30 cellular contexts compared by ENCODE assay signal in the genomic region with DNA sequence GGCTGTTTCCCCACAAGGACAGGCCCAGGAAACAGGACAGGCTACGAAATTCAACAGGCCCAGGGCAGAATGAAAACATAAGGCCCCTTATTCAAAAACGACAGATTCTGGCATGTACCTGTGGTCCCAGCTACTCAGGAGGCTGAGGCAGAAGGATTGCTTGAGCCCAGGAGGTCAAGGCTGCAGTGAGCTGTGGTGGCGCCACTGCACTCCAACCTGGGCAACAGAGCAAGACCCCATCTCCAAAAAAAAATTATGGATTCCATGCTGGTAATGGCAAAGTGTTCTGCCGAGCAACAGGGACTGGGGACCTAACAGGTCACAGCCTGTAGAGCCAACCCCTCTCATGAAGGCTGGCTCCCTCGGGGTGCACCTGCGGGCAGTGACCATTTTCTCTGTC.
"Had no signal": no experiment of that assay in that cellular context is flagged by ENCODE, and none has a peak within 500 bp of the region (broad histone marks: within the 10 kb centered on the region; RNA-seq: fewer than 3 reads in every experiment).

No MANE protein-coding gene starts in this region.

- H3K9me3 ChIP-seq: body of pancreas had no signal

- H3K9me3 Mint-ChIP-seq: activated CD4-positive, alpha-beta memory T cell treated with anti-CD3 and anti-CD28 coated beads, Interleukin-2, amount 10 ng/mL, durations not matched to agents 7 days and 5 days; activated naive CD8-positive, alpha-beta T cell treated with anti-CD3 and anti-CD28 coated beads, Interleukin-2, amount 10 ng/mL, durations not matched to agents 7 days and 5 days; effector memory CD8-positive, alpha-beta T cell had no signal

- H3K27ac ChIP-seq: body of pancreas, epithelial cell of prostate, esophagus squamous epithelium, gastroesophageal sphincter, heart right ventricle had no signal

- DNase-seq: activated CD4-positive, alpha-beta memory T cell treated with anti-CD3 and anti-CD28 coated beads, Interleukin-2, amount 10 ng/mL, durations not matched to agents 7 days and 5 days; activated CD4-positive, alpha-beta T cell treated with anti-CD3 and anti-CD28 coated beads for 1 hour; activated CD4-positive, alpha-beta T cell treated with anti-CD3 and anti-CD28 coated beads for 4 hours; activated CD4-positive, alpha-beta T cell treated with anti-CD3 and anti-CD28 coated beads, Interleukin-2, amount 10 ng/mL, durations not matched to agents 7 days and 5 days; activated CD4-positive, alpha-beta T cell treated with anti-CD3 and anti-CD28 coated beads, Interleukin-2, amount 50 U/mL, for 4 hours; activated CD8-positive, alpha-beta memory T cell treated with anti-CD3 and anti-CD28 coated beads, Interleukin-2, amount 50 U/mL, for 48 hours; activated gamma-delta T cell; activated naive CD4-positive, alpha-beta T cell; activated naive CD4-positive, alpha-beta T cell treated with anti-CD3 and anti-CD28 coated beads, Interleukin-2, amount 10 ng/mL, durations not matched to agents 7 days and 5 days; activated naive CD8-positive, alpha-beta T cell treated with anti-CD3 and anti-CD28 coated beads, Interleukin-2, amount 10 ng/mL, durations not matched to agents 7 days and 5 days; activated T-cell treated with anti-CD3 and anti-CD28 coated beads for 4 hours; activated T-cell treated with anti-CD3 and anti-CD28 coated beads, Interleukin-2, amount 50 U/mL, for 24 hours; activated T-cell treated with anti-CD3 and anti-CD28 coated beads, Interleukin-2, amount 50 U/mL, for 72 hours; amniotic stem cell; anterior cingulate cortex; body of pancreas; caudate nucleus; cortex of kidney; dermis blood vessel endothelial cell; effector CD4-positive, alpha-beta T cell; effector memory CD8-positive, alpha-beta T cell; esophagus squamous epithelium; foreskin melanocyte; heart right ventricle; T-helper 2 cell had no signal

- H3K27me3 Mint-ChIP-seq: activated CD4-positive, alpha-beta memory T cell treated with anti-CD3 and anti-CD28 coated beads, Interleukin-2, amount 10 ng/mL, durations not matched to agents 7 days and 5 days; activated CD4-positive, alpha-beta T cell treated with anti-CD3 and anti-CD28 coated beads, Interleukin-2, amount 10 ng/mL, durations not matched to agents 7 days and 5 days; activated naive CD4-positive, alpha-beta T cell treated with anti-CD3 and anti-CD28 coated beads, Interleukin-2, amount 10 ng/mL, durations not matched to agents 7 days and 5 days; activated naive CD8-positive, alpha-beta T cell treated with anti-CD3 and anti-CD28 coated beads, Interleukin-2, amount 10 ng/mL, durations not matched to agents 7 days and 5 days; activated T-cell treated with anti-CD3 and anti-CD28 coated beads, Interleukin-2, amount 50 U/mL, for 24 hours; effector memory CD8-positive, alpha-beta T cell had no signal

- H3K4me3 Mint-ChIP-seq: activated CD4-positive, alpha-beta memory T cell treated with anti-CD3 and anti-CD28 coated beads, Interleukin-2, amount 10 ng/mL, durations not matched to agents 7 days and 5 days; activated CD4-positive, alpha-beta T cell treated with anti-CD3 and anti-CD28 coated beads, Interleukin-2, amount 10 ng/mL, durations not matched to agents 7 days and 5 days; activated naive CD4-positive, alpha-beta T cell treated with anti-CD3 and anti-CD28 coated beads, Interleukin-2, amount 10 ng/mL, durations not matched to agents 7 days and 5 days; activated naive CD8-positive, alpha-beta T cell treated with anti-CD3 and anti-CD28 coated beads, Interleukin-2, amount 10 ng/mL, durations not matched to agents 7 days and 5 days; activated T-cell treated with anti-CD3 and anti-CD28 coated beads, Interleukin-2, amount 50 U/mL, for 24 hours; activated T-cell treated with anti-CD3 and anti-CD28 coated beads, Interleukin-2, amount 50 U/mL, for 72 hours; effector memory CD8-positive, alpha-beta T cell had no signal

- H3K4me1 Mint-ChIP-seq: activated CD4-positive, alpha-beta T cell treated with anti-CD3 and anti-CD28 coated beads, Interleukin-2, amount 10 ng/mL, durations not matched to agents 7 days and 5 days; activated naive CD4-positive, alpha-beta T cell treated with anti-CD3 and anti-CD28 coated beads, Interleukin-2, amount 10 ng/mL, durations not matched to agents 7 days and 5 days; activated naive CD8-positive, alpha-beta T cell treated with anti-CD3 and anti-CD28 coated beads, Interleukin-2, amount 10 ng/mL, durations not matched to agents 7 days and 5 days had no signal

- ATAC-seq: activated naive CD4-positive, alpha-beta T cell treated with anti-CD3 and anti-CD28 coated beads, Interleukin-2, amount 50 U/mL, for 72 hours; activated T-cell treated with anti-CD3 and anti-CD28 coated beads, Interleukin-2, amount 50 U/mL, for 72 hours; body of pancreas; effector memory CD8-positive, alpha-beta T cell; gastroesophageal sphincter; heart right ventricle had no signal

- H3K4me1 ChIP-seq: body of pancreas, esophagus squamous epithelium, gastroesophageal sphincter, heart right ventricle had no signal

- H3K27me3 ChIP-seq: body of pancreas, esophagus squamous epithelium, gastroesophageal sphincter, heart right ventricle had no signal

- H3K4me3 ChIP-seq: body of pancreas, esophagus squamous epithelium, gastroesophageal sphincter, heart right ventricle had no signal

- FAIRE-seq: colon, endothelial cell of umbilical vein had no signal

- H3K27ac Mint-ChIP-seq: activated CD4-positive, alpha-beta memory T cell treated with anti-CD3 and anti-CD28 coated beads, Interleukin-2, amount 10 ng/mL, durations not matched to agents 7 days and 5 days; activated CD4-positive, alpha-beta T cell treated with anti-CD3 and anti-CD28 coated beads, Interleukin-2, amount 10 ng/mL, durations not matched to agents 7 days and 5 days; activated naive CD4-positive, alpha-beta T cell treated with anti-CD3 and anti-CD28 coated beads, Interleukin-2, amount 10 ng/mL, durations not matched to agents 7 days and 5 days; activated naive CD8-positive, alpha-beta T cell treated with anti-CD3 and anti-CD28 coated beads, Interleukin-2, amount 10 ng/mL, durations not matched to agents 7 days and 5 days; activated T-cell treated with anti-CD3 and anti-CD28 coated beads, Interleukin-2, amount 50 U/mL, for 24 hours; activated T-cell treated with anti-CD3 and anti-CD28 coated beads, Interleukin-2, amount 50 U/mL, for 72 hours had no signal
